9 cellular contexts compared by ENCODE assay signal in the genomic region with DNA sequence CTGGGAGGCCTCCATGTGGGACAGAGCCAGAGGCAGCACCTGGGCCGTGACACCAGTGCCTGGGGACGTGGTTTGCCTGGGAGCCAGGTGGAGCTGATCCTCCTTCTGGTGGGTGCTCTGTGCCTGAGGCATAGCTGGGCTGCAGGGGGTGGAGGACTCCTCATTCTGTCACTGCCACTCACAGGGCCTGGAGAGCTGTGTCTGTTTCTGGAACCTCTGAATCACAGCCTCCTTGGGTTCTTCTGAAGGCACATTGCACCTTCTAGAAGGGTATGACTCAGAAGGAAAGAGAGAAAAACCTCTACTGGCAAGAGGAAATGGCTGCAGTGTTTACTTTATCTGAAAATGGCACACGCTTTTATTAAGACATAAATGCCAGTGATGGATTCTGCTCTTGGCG.
A peak's percentile ranks its signal among the peaks of the same experiment; 100 is the strongest.
DNase-seq lines count a peak whose midpoint lies in the region; TF ChIP-seq lines count a peak whose summit lies in the region.
"Had no signal": no experiment of that assay in that cellular context is flagged by ENCODE, and none has a peak within 500 bp of the region (broad histone marks: within the 10 kb centered on the region; RNA-seq: fewer than 3 reads in every experiment).

No MANE protein-coding gene starts in this region.

- in situ Hi-C loops in GM13977 (cut with MboI; ENCODE audit: low pct_unique_long_range_greater_than_20kb, low sequenced_read_pairs, unreplicated experiment): no loop called here

- peak in 1 of 3 donors; percentile 47 for DNase-seq in Peyer's patch
- peak; percentile 50 for DNase-seq in activated T-cell treated with anti-CD3 and anti-CD28 coated beads, Interleukin-2, amount 50 U/mL, for 1 hour
- DNase-seq in inferior parietal cortex (ENCODE audit: extremely low spot score): peak; percentile 5
- peak; percentile 47 for DNase-seq in stimulated activated CD8-positive, alpha-beta memory T cell treated with anti-CD3 and anti-CD28 coated beads, Interleukin-4, amount 100 ng/mL, for 24 hours (ENCODE audit: low read depth)
- no peak for DNase-seq in DMS153 treated with DMSO at 0.1 percent for 48 hours (lab: John Stamatoyannopoulos, UW; ENCODE audit: unreplicated experiment)
- no peak for DNase-seq in NCI-H226
- DNase-seq in GM13977 (ENCODE audit: low spot score): no peak
- DNase-seq in Kasumi-1 (lab: John Stamatoyannopoulos, UW): no peak
- DNase-seq: DMS79 treated with DMSO at 0.1 percent for 48 hours had no signal

- H3K27me3 ChIP-seq in Peyer's patch: no peaks in the 10 kb centered on the region

- H3K9me3 ChIP-seq in Peyer's patch: peaks cover 0 to 2% (median 0%) of the 10 kb centered on the region in 4 donors

- no peaks in the 10 kb centered on the region for H3K36me3 ChIP-seq in Peyer's patch

- no peak for TF ChIP-seq CTCF in Peyer's patch (IDR thresholded peaks at IDR 0.05)
- TF ChIP-seq CTCF in GM13977 (IDR thresholded peaks at IDR 0.05; ENCODE audit: extremely low read depth, insufficient read depth, missing control alignments): no peak

- no peak for TF ChIP-seq POLR2A in Peyer's patch (IDR thresholded peaks at IDR 0.05)

- H3K27ac ChIP-seq in Peyer's patch: peak overlapping the region in 3 of 4 donors; percentile 17 to 63 (median 23)

- H3K4me1 ChIP-seq in Peyer's patch: peaks cover 0 to 21% (median 0%) of the 10 kb centered on the region in 4 donors

- no peak overlapping the region for H3K4me3 ChIP-seq in Peyer's patch

Comparison
In these comparisons a context has a peak if more than half of its experiments do, and no peak if none do; other contexts are left out.
1. DNase-seq: peak in activated T-cell treated with anti-CD3 and anti-CD28 coated beads, Interleukin-2, amount 50 U/mL, for 1 hour (single experiment), inferior parietal cortex (single experiment) and stimulated activated CD8-positive, alpha-beta memory T cell treated with anti-CD3 and anti-CD28 coated beads, Interleukin-4, amount 100 ng/mL, for 24 hours (single experiment); none in DMS153 treated with DMSO at 0.1 percent for 48 hours (single experiment), NCI-H226 (single experiment), GM13977 (single experiment) and Kasumi-1 (0 of 2).